In the genomic region with DNA sequence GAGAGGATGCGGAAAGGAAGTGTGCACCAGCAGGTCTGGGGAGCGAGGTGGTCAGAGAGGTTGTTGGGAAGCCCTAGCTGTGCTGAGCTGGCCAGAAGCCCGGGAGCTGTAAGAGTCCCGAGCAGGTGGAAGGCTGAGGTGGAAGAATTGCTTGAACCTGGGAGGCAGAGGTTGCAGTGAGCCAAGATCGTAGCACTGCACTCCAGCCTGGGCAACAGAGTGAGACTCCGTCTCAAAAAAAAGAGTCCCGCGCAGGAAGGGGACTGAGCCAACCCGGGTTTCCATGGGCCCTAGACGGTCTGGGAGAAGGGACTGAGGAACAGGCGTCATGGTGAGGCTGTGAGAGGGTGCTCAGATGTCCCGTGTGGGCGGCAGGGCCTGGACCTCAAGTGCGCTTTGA, we compare ENCODE assay signal across 18 cellular contexts. TPM values are rescaled to one million over a fixed set of nuclear protein-coding genes. Genes with fewer than 3 reads are reported as not detected.
"Had no signal": no experiment of that assay in that cellular context is flagged by ENCODE, and none has a peak within 500 bp of the region (broad histone marks: within the 10 kb centered on the region; RNA-seq: fewer than 3 reads in every experiment).

No MANE protein-coding gene starts in this region.

- H3K4me3 ChIP-seq: dorsolateral prefrontal cortex, hepatocyte, lung, ovary, tibial artery, upper lobe of right lung, vagina had no signal

- H3K79me2 ChIP-seq: hepatocyte had no signal

- H3K9me3 Mint-ChIP-seq: naive thymus-derived CD4-positive, alpha-beta T cell; stimulated activated memory B cell treated with anti-CD40 and anti-IgM and Interleukin-4, amounts not matched to agents 10 μg/mL and 1 μg/mL and 100 μg/mL, for 72 hours; stimulated activated naive CD8-positive, alpha-beta T cell treated with anti-CD3 and anti-CD28 coated beads, Interleukin-15, Interleukin-2, amounts not matched to agents 100 ng/mL and 50 ng/mL, for 24 hours had no signal

- H2AFZ ChIP-seq: hepatocyte had no signal

- H3K27ac ChIP-seq: hepatocyte, ovary, tibial artery, upper lobe of right lung, vagina had no signal

- H3K4me3 Mint-ChIP-seq: naive thymus-derived CD4-positive, alpha-beta T cell; stimulated activated memory B cell treated with anti-CD40 and anti-IgM and Interleukin-4, amounts not matched to agents 10 μg/mL and 1 μg/mL and 100 μg/mL, for 72 hours; stimulated activated naive CD8-positive, alpha-beta T cell treated with anti-CD3 and anti-CD28 coated beads, Interleukin-15, Interleukin-2, amounts not matched to agents 100 ng/mL and 50 ng/mL, for 24 hours had no signal

- H3K27me3 ChIP-seq: dorsolateral prefrontal cortex, hepatocyte, ovary, upper lobe of right lung, vagina had no signal

- H3K36me3 Mint-ChIP-seq: naive thymus-derived CD4-positive, alpha-beta T cell; stimulated activated memory B cell treated with anti-CD40 and anti-IgM and Interleukin-4, amounts not matched to agents 10 μg/mL and 1 μg/mL and 100 μg/mL, for 72 hours had no signal

- ATAC-seq: left colon; left ventricle myocardium superior; naive thymus-derived CD4-positive, alpha-beta T cell; right cardiac atrium; stimulated activated memory B cell treated with anti-CD40 and anti-IgM and Interleukin-4, amounts not matched to agents 10 μg/mL and 1 μg/mL and 100 μg/mL, for 72 hours; upper lobe of right lung had no signal

- H3K27me3 Mint-ChIP-seq: naive thymus-derived CD4-positive, alpha-beta T cell; stimulated activated naive CD8-positive, alpha-beta T cell treated with anti-CD3 and anti-CD28 coated beads, Interleukin-15, Interleukin-2, amounts not matched to agents 100 ng/mL and 50 ng/mL, for 24 hours had no signal

- H3K27ac Mint-ChIP-seq: naive thymus-derived CD4-positive, alpha-beta T cell; stimulated activated memory B cell treated with anti-CD40 and anti-IgM and Interleukin-4, amounts not matched to agents 10 μg/mL and 1 μg/mL and 100 μg/mL, for 72 hours; stimulated activated naive CD8-positive, alpha-beta T cell treated with anti-CD3 and anti-CD28 coated beads, Interleukin-15, Interleukin-2, amounts not matched to agents 100 ng/mL and 50 ng/mL, for 24 hours had no signal

- DNase-seq: cortex of kidney; dorsolateral prefrontal cortex; effector CD8-positive, alpha-beta T cell; foreskin melanocyte; head of caudate nucleus; left colon; left ventricle myocardium superior; naive thymus-derived CD4-positive, alpha-beta T cell; ovary; right cardiac atrium; stimulated activated CD4-positive, alpha-beta T cell treated with anti-CD3 and anti-CD28 coated beads, Interleukin-4, amount 100 ng/mL, for 24 hours; tibial artery; upper lobe of right lung had no signal

- H3K36me3 ChIP-seq: ovary, tibial artery, upper lobe of right lung, vagina had no signal

- H3K4me2 ChIP-seq: hepatocyte had no signal

- H3K9me3 ChIP-seq: ovary, tibial artery, upper lobe of right lung, vagina had no signal

RNA-seq across cellular contexts. Expression of gene FGFR3, which starts 12.7 kb away (rescaled TPM):
- polyA plus RNA-seq: naive thymus-derived CD4-positive, alpha-beta T cell had no signal
